12 cellular contexts compared by ENCODE assay signal in genomic region chr4:6962211-6963041, GRCh38. TPM values are rescaled to one million over a fixed set of nuclear protein-coding genes. Genes with fewer than 3 reads are reported as not detected.
DNase-seq lines count a peak whose midpoint lies in the region; ATAC-seq, FAIRE-seq and TF ChIP-seq lines count a peak whose summit lies in the region.
"Had no signal": no experiment of that assay in that cellular context is flagged by ENCODE, and none has a peak within 500 bp of the region (broad histone marks: within the 10 kb centered on the region; RNA-seq: fewer than 3 reads in every experiment).

No MANE protein-coding gene starts in this region.

- H4K20me1 ChIP-seq in DOHH2 (ENCODE audit: control insufficient read depth, insufficient read depth, low read depth, low read length): no peaks in the 10 kb centered on the region
- peaks cover 0 to 2% of the 10 kb centered on the region in 2 experiments for H4K20me1 ChIP-seq in H1 (replicated peaks in 1 of 2; ENCODE audit: control insufficient read depth in 1 of 2, insufficient read depth in 2 of 2, low read length in 2 of 2)
- H4K20me1 ChIP-seq in neural progenitor cell (ENCODE audit: low read depth): peaks cover 84% of the 10 kb centered on the region

- H3K18ac ChIP-seq in H1 (ENCODE audit: extremely low read depth, low read length): peak overlapping the region; percentile 84

- H3K56ac ChIP-seq in H1 (replicated peaks; ENCODE audit: insufficient read length, low read depth, low read length): no peak overlapping the region

- peak overlapping the region; percentile 66 for H3K27ac Mint-ChIP-seq in neural progenitor cell

- no peak overlapping the region for H3K14ac ChIP-seq in H1 (ENCODE audit: insufficient read length)

- DNase-seq in NCI-H2107 (lab: John Stamatoyannopoulos, UW) (peak; percentile 8), H1 (ENCODE audit: low read depth in 1 of 2, low spot score in 2 of 2) (no peak), neural progenitor cell (ENCODE audit: low spot score) (peak; percentile 85), T1000 (lab: John Stamatoyannopoulos, UW) (no peak), cerebellum (ENCODE audit: low spot score) (no peak)
- DNase-seq: GM23248, left cardiac atrium, NCI-H1048 had no signal

- no peaks in the 10 kb centered on the region for H3K9me3 Mint-ChIP-seq in neural progenitor cell

- H2BK5ac ChIP-seq in H1 (ENCODE audit: low read depth, low read length): peak overlapping the region; percentile 92; the same call in 1 of the 2 replicates

- POLR2A ChIA-PET in H1 (lab: Charles Lee; ENCODE audit: partially characterized antibody): interaction anchor here (2.2 to 3.4 kb wide), 2 partner anchors 11 to 25 kb away, joined by 5 to 29 read pairs; no protein-coding TSS in a partner anchor

- H3K4me3 ChIP-seq in DOHH2 (ENCODE audit: low read length): peak overlapping the region; percentile 72
- H3K4me3 ChIP-seq in H1 (ENCODE audit: extremely low read depth in 1 of 4, insufficient read depth in 2 of 4, low read depth in 3 of 4, low read length in 4 of 4): peak overlapping the region in 1 of 4 experiments; percentile 2; a peak in 1 of 8 replicates
- peak overlapping the region; percentile 26 for H3K4me3 ChIP-seq in neural progenitor cell
- H3K4me3 ChIP-seq: GM23248, skin epidermis had no signal

- H3K36me3 Mint-ChIP-seq in neural progenitor cell: no peaks in the 10 kb centered on the region

- H3K79me2 ChIP-seq in DOHH2 (ENCODE audit: control insufficient read depth, low read length) (peaks cover 86% of the 10 kb centered on the region), H1 (ENCODE audit: control insufficient read depth in 1 of 2, insufficient read depth in 2 of 2, low read length in 2 of 2) (peaks cover 0 to 51% of the 10 kb centered on the region in 2 experiments; a peak in 2 of 4 replicates), neural progenitor cell (ENCODE audit: low read depth) (peaks cover 81% of the 10 kb centered on the region)

- H3K27ac ChIP-seq in DOHH2 (ENCODE audit: low read depth, low read length) (peak overlapping the region; percentile 81), H1 (ENCODE audit: low read depth, low read length) (peak overlapping the region; percentile 68), neural progenitor cell (peak overlapping the region; percentile 72)
- H3K27ac ChIP-seq: GM23248 had no signal

- no peaks in the 10 kb centered on the region for H3K9me2 ChIP-seq in DOHH2 (replicated peaks; ENCODE audit: control insufficient read depth, low read length)

- H2BK120ac ChIP-seq in H1 (replicated peaks; ENCODE audit: low read depth, low read length): no peak overlapping the region

- peaks cover 4% of the 10 kb centered on the region; the same call in 1 of the 2 replicates for H3K36me3 ChIP-seq in DOHH2 (ENCODE audit: control insufficient read depth, low read length)
- H3K36me3 ChIP-seq in H1 (ENCODE audit: control insufficient read depth in 2 of 4, insufficient read depth in 4 of 4, low read length in 3 of 4): no peaks in the 10 kb centered on the region
- H3K36me3 ChIP-seq in neural progenitor cell: no peaks in the 10 kb centered on the region

- peak overlapping the region; percentile 63; the same call in 1 of the 2 replicates for H2BK15ac ChIP-seq in H1 (ENCODE audit: low read length)

- no peaks in the 10 kb centered on the region; the same call in 1 of the 2 replicates for H3K23me2 ChIP-seq in H1 (ENCODE audit: low read depth, low read length)

- no peak for TF ChIP-seq RAD21 in H1 (IDR thresholded peaks at IDR 0.05 in 1 of 2, conservative IDR thresholded peaks at IDR 0.05 in 1 of 2; ENCODE audit: low read depth in 2 of 2, low read length in 2 of 2)

- H3K23ac ChIP-seq in H1 (ENCODE audit: insufficient read length): no peak overlapping the region

- H3K9me3 ChIP-seq in DOHH2 (ENCODE audit: control insufficient read depth, insufficient read depth, low read length) (no peaks in the 10 kb centered on the region), H1 (ENCODE audit: insufficient read depth in 2 of 2, low read depth in 1 of 2, low read length in 1 of 2) (no peaks in the 10 kb centered on the region), neural progenitor cell (ENCODE audit: low read depth) (no peaks in the 10 kb centered on the region)

- no peak for TF ChIP-seq EP300 in H1 (IDR thresholded peaks at IDR 0.05; ENCODE audit: borderline replicate concordance in 1 of 2, low read depth in 2 of 2, low read length in 2 of 2)

- peak overlapping the region; percentile 72 for H2BK12ac ChIP-seq in H1 (ENCODE audit: low read depth, low read length)

- H3K4me3 Mint-ChIP-seq in neural progenitor cell: peak overlapping the region; percentile 67

- peak overlapping the region; percentile 82; the same call in 1 of the 2 replicates for H2BK20ac ChIP-seq in H1 (ENCODE audit: low read length)

- WGBS in H1 (ENCODE audit: extremely low coverage in 1 of 2, insufficient coverage in 1 of 2, insufficient read length in 1 of 2, insufficient replicate concordance in 2 of 2, low coverage in 1 of 2, low lambda C conversion rate in 2 of 2, missing lambda C conversion rate in 1 of 2), 2 experiments: 61% methylated on average over 17 of the region's 17 CpGs; no CpG with 5 or more reads in 1 of the 2 experiments

- no peak for TF ChIP-seq CTCF in DOHH2 (IDR thresholded peaks at IDR 0.05; ENCODE audit: low read depth, low read length, poor library complexity, severe bottlenecking)
- TF ChIP-seq CTCF in H1 (IDR thresholded peaks at IDR 0.05; ENCODE audit: control extremely low read depth in 1 of 3, insufficient read depth in 1 of 3, low read depth in 1 of 3, low read length in 3 of 3): peak in 1 of 3 experiments; percentile 11; a peak in 1 of 4 replicates
- TF ChIP-seq CTCF in neural progenitor cell (IDR thresholded peaks at IDR 0.05): peak; percentile 31

- 0 out of 3 replicates have a peak, but pooled peaks of 1 of the 2 experiments have one; percentile 25 for TF ChIP-seq POLR2A in H1 (IDR thresholded peaks at IDR 0.05; ENCODE audit: control extremely low read depth in 1 of 2, low read depth in 2 of 2, low read length in 2 of 2)

- H3F3A ChIP-seq in DOHH2 (ENCODE audit: control insufficient read depth, insufficient read depth) (peaks cover 21% of the 10 kb centered on the region), neural progenitor cell (ENCODE audit: low read depth) (peaks cover 23% of the 10 kb centered on the region)

- peaks cover 4% of the 10 kb centered on the region for H3K27me3 Mint-ChIP-seq in neural progenitor cell (ENCODE audit: insufficient read depth, low read depth)

- peak overlapping the region; percentile 58; the same call in 1 of the 2 replicates for H4K8ac ChIP-seq in H1 (ENCODE audit: extremely low read depth, insufficient read depth, low read length)

- CTCF ChIA-PET in H1 (lab: Charles Lee; ENCODE audit: partially characterized antibody): interaction anchor here (0.8 to 3.3 kb wide), 9 partner anchors 9 to 178 kb away, joined by 3 to 31 read pairs (median 4); no protein-coding TSS in a partner anchor

- peaks cover 64% of the 10 kb centered on the region for H3K4me1 ChIP-seq in DOHH2 (ENCODE audit: control insufficient read depth, low read length)
- H3K4me1 ChIP-seq in H1 (replicated peaks in 1 of 4; ENCODE audit: control insufficient read depth in 3 of 4, insufficient read depth in 4 of 4, low read length in 3 of 4): peaks cover 0 to 29% (median 25%) of the 10 kb centered on the region in 4 experiments; a peak in 6 of 7 replicates
- H3K4me1 ChIP-seq in neural progenitor cell: peaks cover 39% of the 10 kb centered on the region

- peak overlapping the region; percentile 87 for H2AK5ac ChIP-seq in H1 (ENCODE audit: low read depth, low read length)

- peak overlapping the region; percentile 99 for H3K4me2 ChIP-seq in DOHH2 (ENCODE audit: low read length)
- peak overlapping the region; percentile 50 to 54 for H3K4me2 ChIP-seq in H1 (ENCODE audit: insufficient read depth in 1 of 2, low read depth in 2 of 2, low read length in 2 of 2)
- peak overlapping the region; percentile 78 for H3K4me2 ChIP-seq in neural progenitor cell

- peak overlapping the region; percentile 38 for H4K5ac ChIP-seq in H1 (ENCODE audit: insufficient read length, low read depth, low read length)

- H3K79me1 ChIP-seq in H1 (ENCODE audit: low read depth, low read length): peaks cover 3% of the 10 kb centered on the region

- peaks cover 51% of the 10 kb centered on the region for H3K4me1 Mint-ChIP-seq in neural progenitor cell

- ATAC-seq in GM21576 (IDR thresholded peaks at IDR 0.05; ENCODE audit: unreplicated experiment) (no peak), GM21529 (IDR thresholded peaks at IDR 0.05; ENCODE audit: unreplicated experiment) (no peak)

- H3K9ac ChIP-seq in H1 (replicated peaks in 1 of 4; ENCODE audit: extremely low read depth in 1 of 4, low read depth in 3 of 4, low read length in 3 of 4) (no peak overlapping the region), neural progenitor cell (no peak overlapping the region)
- H3K9ac ChIP-seq: GM23248 had no signal

- H3K4ac ChIP-seq in H1 (replicated peaks; ENCODE audit: insufficient read length, low read depth, low read length): peak overlapping the region; percentile 70

- no peaks in the 10 kb centered on the region for H3K27me3 ChIP-seq in DOHH2 (ENCODE audit: control insufficient read depth, low read length)
- H3K27me3 ChIP-seq in H1 (replicated peaks in 1 of 4; ENCODE audit: control insufficient read depth in 3 of 4, extremely low read depth in 1 of 4, insufficient read depth in 3 of 4, low read length in 3 of 4): no peaks in the 10 kb centered on the region
- no peaks in the 10 kb centered on the region for H3K27me3 ChIP-seq in neural progenitor cell

- no peak for FAIRE-seq in H1 (lab: Jason Lieb, UNC)

- no peak overlapping the region for H2AFZ ChIP-seq in H1 (ENCODE audit: low read length)
- no peak overlapping the region for H2AFZ ChIP-seq in neural progenitor cell (replicated peaks)
- H2AFZ ChIP-seq: GM23248 had no signal

- H4K91ac ChIP-seq in H1 (replicated peaks; ENCODE audit: insufficient read length, low read length): peak overlapping the region; percentile 61

TF ChIP-seq in H1, 55 proteins besides CTCF, POLR2A, EP300 and RAD21 (continues in another document):
- TF ChIP-seq CTBP2 (IDR thresholded peaks at IDR 0.05; ENCODE audit: borderline replicate concordance, insufficient read depth, insufficient read length, low read length) (peak; percentile 50), MAFK (IDR thresholded peaks at IDR 0.05; ENCODE audit: low read depth, low read length) (no peak), SIN3A (conservative IDR thresholded peaks at IDR 0.05 in 1 of 2, IDR thresholded peaks at IDR 0.05 in 1 of 2; ENCODE audit: low read depth in 1 of 2, low read length in 2 of 2) (0 out of 4 replicates have a peak, but pooled peaks of 1 of the 2 experiments have one; percentile 57)

RNA-seq across cellular contexts. Expression of gene TBC1D14, which starts 52.8 kb away (rescaled TPM):
- total RNA-seq in H1 (2021; fragmentation: NEBNext Ultra II Directional; extraction: Animal tissue kit (Norgen Biotek cat#: 25700)): 48.2 and 49.7 TPM in 2 replicates
- 45.6 and 46.2 TPM in 2 replicates for polyA plus RNA-seq in H1 (2011; rRNA removed)
- 49.8 TPM for polyA plus RNA-seq in H1 (2011; cell fraction: cytosol; rRNA removed)
- polyA plus RNA-seq in H1 (2011; cell fraction: nucleus; rRNA removed): 47.4 TPM
- 38.7 to 43.8 TPM (median 41.7 TPM) in 4 replicates for polyA plus RNA-seq in H1 (2012, experiment 1 of 2)
- 21.9 TPM for polyA plus RNA-seq in H1 (2012, experiment 2 of 2)
- 24.2 TPM for polyA plus RNA-seq in H1 (2013, experiment 1 of 2)
- polyA plus RNA-seq in H1 (2013, experiment 2 of 2): 25.4 TPM
- 51.5 and 51.9 TPM in 2 replicates for polyA minus RNA-seq in H1 (2011; rRNA and poly(A)+ RNA removed)
- polyA minus RNA-seq in H1 (2011; cell fraction: cytosol; rRNA and poly(A)+ RNA removed): 27.0 TPM
- polyA minus RNA-seq in H1 (2011; cell fraction: nucleus; rRNA and poly(A)+ RNA removed): 30.9 TPM
- 47.9 and 58.8 TPM in 2 replicates for total RNA-seq in neural progenitor cell (ENCODE audit: low replicate concordance)
- 94.1 TPM for total RNA-seq in cerebellum

Comparison
In these comparisons a context has a peak if more than half of its experiments do, and no peak if none do; other contexts are left out.
1. DNase-seq: peak in NCI-H2107 (single experiment) and neural progenitor cell (single experiment); none in H1 (0 of 2), T1000 (single experiment) and cerebellum (single experiment).
2. Peak in every context shown above with its lines, with median percentiles within 50 percentile points of each other: H3K27ac ChIP-seq and H3K4me2 ChIP-seq.